Comparison of ENCODE assay signal across 8 cellular contexts in genomic region chr9:129177443-129177790, GRCh38. TPM values are rescaled to one million over a fixed set of nuclear protein-coding genes. Genes with fewer than 3 reads are reported as not detected.
DNase-seq lines count a peak whose midpoint lies in the region; ATAC-seq and TF ChIP-seq lines count a peak whose summit lies in the region.

No MANE protein-coding gene starts in this region.

- peak overlapping the region; percentile 79 to 92 for H3K4me3 ChIP-seq in HCT116 (replicated peaks in 1 of 2; ENCODE audit: low read depth in 1 of 2, low read length in 2 of 2)
- peak overlapping the region; percentile 82 for H3K4me3 ChIP-seq in endodermal cell (ENCODE audit: low read length)
- H3K4me3 ChIP-seq in osteoblast (ENCODE audit: insufficient read depth, low read length): peak overlapping the region; percentile 93

- H3K4me1 Mint-ChIP-seq in endodermal cell: peaks cover 31% of the 10 kb centered on the region

- RAD21 ChIA-PET in HCT116 (lab: Charles Lee; ENCODE audit: low non-redundant PET in 1 of 2, low total read pairs in 2 of 2, uncharacterized antibody in 2 of 2, unreplicated experiment in 2 of 2): interaction anchor here (0.5 to 1.2 kb wide), 3 partner anchors 37 to 327 kb away, joined by 3 to 4 read pairs (median 3); no protein-coding TSS in a partner anchor

- H3K27ac ChIP-seq in HCT116 (ENCODE audit: low read depth, low read length) (peak overlapping the region; percentile 98), endodermal cell (ENCODE audit: low read depth, low read length) (peak overlapping the region; percentile 83), osteoblast (ENCODE audit: low read depth, low read length) (peak overlapping the region; percentile 42)

- peaks cover 56 to 80% of the 10 kb centered on the region in 2 experiments for H3K4me1 ChIP-seq in HCT116 (ENCODE audit: control insufficient read depth in 1 of 2, insufficient read depth in 2 of 2, low read length in 2 of 2)
- peaks cover 18% of the 10 kb centered on the region for H3K4me1 ChIP-seq in endodermal cell (ENCODE audit: control insufficient read depth, insufficient read depth, low read length)
- peaks cover 26% of the 10 kb centered on the region for H3K4me1 ChIP-seq in osteoblast (ENCODE audit: insufficient read depth, low read length)

- H3K4me3 Mint-ChIP-seq in endodermal cell: peak overlapping the region; percentile 80

- TF ChIP-seq RAD21 in HCT116 (IDR thresholded peaks at IDR 0.05; ENCODE audit: low read depth): no peak

- H3K79me2 ChIP-seq in HCT116 (ENCODE audit: insufficient read depth, low read length) (peaks cover 18% of the 10 kb centered on the region), osteoblast (ENCODE audit: insufficient read depth, low read length) (peaks cover 19% of the 10 kb centered on the region)

- no peak overlapping the region for H2AFZ ChIP-seq in HCT116 (ENCODE audit: low read depth, low read length, poor library complexity, severe bottlenecking)
- no peak overlapping the region for H2AFZ ChIP-seq in osteoblast (ENCODE audit: low read length)

- H3K27me3 ChIP-seq in HCT116 (ENCODE audit: insufficient read depth, low read length) (no peaks in the 10 kb centered on the region), endodermal cell (ENCODE audit: control insufficient read depth, insufficient read depth, low read length, poor library complexity, severe bottlenecking) (peaks cover 36% of the 10 kb centered on the region), osteoblast (ENCODE audit: insufficient read depth, low read length) (no peaks in the 10 kb centered on the region)

- H3K4me2 ChIP-seq in HCT116 (ENCODE audit: low read length) (peak overlapping the region; percentile 84), osteoblast (ENCODE audit: insufficient read depth, low read length) (peak overlapping the region; percentile 54)

- POLR2A ChIA-PET in HCT116 (lab: Charles Lee): interaction anchor here (0.9 to 2.1 kb wide), 43 partner anchors 10 to 443 kb away, joined by 3 to 28 read pairs (median 6); partner anchors contain the start of genes C9orf50 and DOLPP1

- H3K9ac ChIP-seq in HCT116 (ENCODE audit: low read length) (peak overlapping the region; percentile 89), endodermal cell (ENCODE audit: extremely low read depth, low read length, poor library complexity, severe bottlenecking) (no peak overlapping the region)

- H3K9me2 ChIP-seq in HCT116 (ENCODE audit: insufficient read depth): no peaks in the 10 kb centered on the region

- H3K36me3 ChIP-seq in HCT116 (ENCODE audit: control insufficient read depth in 1 of 2, insufficient read depth in 2 of 2, low read length in 2 of 2) (0 out of 4 replicates have a peak, but pooled peaks cover 0 to 4% of the 10 kb centered on the region in 2 experiments), endodermal cell (ENCODE audit: control insufficient read depth, insufficient read depth, low read length) (no peaks in the 10 kb centered on the region), osteoblast (ENCODE audit: insufficient read depth, low read length) (no peaks in the 10 kb centered on the region)

- intact Hi-C loops in HCT116 (cut with micrococcal nuclease): loop anchor here (2.0 to 5.0 kb wide), 2 partner anchors 380 to 439 kb away; no protein-coding TSS in a partner anchor

- no peaks in the 10 kb centered on the region for H3K36me3 Mint-ChIP-seq in endodermal cell (ENCODE audit: low read depth)

- DNase-seq in NCI-H1105 treated with DMSO at 0.1 percent for 48 hours (lab: John Stamatoyannopoulos, UW) (peak; percentile 38), NCI-H1105 (lab: John Stamatoyannopoulos, UW) (no peak), HCT116 (ENCODE audit: low read depth, low spot score) (no peak), OCI-M1 (lab: John Stamatoyannopoulos, UW) (peak; percentile 56), endodermal cell (no peak), osteoblast (ENCODE audit: insufficient read length, low spot score, missing footprints) (peak; percentile 92), NAMALWA (ENCODE audit: low spot score) (no peak), COLO829 (ENCODE audit: low spot score) (no peak)

- TF ChIP-seq POLR2A in HCT116 (IDR thresholded peaks at IDR 0.05; ENCODE audit: borderline replicate concordance, extremely low read depth, insufficient read depth, insufficient read length): no peak

- no peaks in the 10 kb centered on the region for H3K9me3 Mint-ChIP-seq in endodermal cell

- WGBS in endodermal cell (ENCODE audit: insufficient coverage in 1 of 2, insufficient read length in 1 of 2), 2 experiments: 0% methylated on average over 16 to 56 of the region's 56 CpGs

- peaks cover 48% of the 10 kb centered on the region for H3K27me3 Mint-ChIP-seq in endodermal cell (ENCODE audit: insufficient read depth)

- no peak overlapping the region for H3K27ac Mint-ChIP-seq in endodermal cell

- CTCF ChIA-PET in HCT116 (lab: Charles Lee): interaction anchor here (1.0 to 1.4 kb wide), 2 partner anchors 38 to 447 kb away, joined by 5 to 6 read pairs; no protein-coding TSS in a partner anchor

- no peak for ATAC-seq in HCT116

- BruUV-seq in HCT116 (replicated peaks; lab: Mats Ljungman, UMichigan): no TSS peak

- H4K20me1 ChIP-seq in HCT116 (ENCODE audit: insufficient read depth): no peaks in the 10 kb centered on the region
- H4K20me1 ChIP-seq in osteoblast (ENCODE audit: insufficient read depth, low read length): peaks cover 11% of the 10 kb centered on the region

- TF ChIP-seq CTCF in HCT116 (IDR thresholded peaks at IDR 0.05 in 2 of 3, conservative IDR thresholded peaks at IDR 0.05 in 1 of 3; ENCODE audit: borderline replicate concordance in 1 of 3, insufficient read depth in 1 of 3, low read depth in 2 of 3, low read length in 2 of 3): no peak
- TF ChIP-seq CTCF in endodermal cell (conservative IDR thresholded peaks at IDR 0.05): no peak
- TF ChIP-seq CTCF in osteoblast (IDR thresholded peaks at IDR 0.05; ENCODE audit: extremely low read depth, low read depth, low read length): no peak

- no peaks in the 10 kb centered on the region for H3K9me3 ChIP-seq in HCT116 (ENCODE audit: control insufficient read depth in 1 of 2, insufficient read depth in 1 of 2, low read depth in 1 of 2, low read length in 2 of 2)
- H3K9me3 ChIP-seq in endodermal cell (ENCODE audit: control insufficient read depth, low read length): no peaks in the 10 kb centered on the region
- no peaks in the 10 kb centered on the region for H3K9me3 ChIP-seq in osteoblast (ENCODE audit: low read depth, low read length)

TF ChIP-seq in HCT116, 20 proteins besides CTCF, POLR2A, EP300 and RAD21:
- TF ChIP-seq ZBTB33 (IDR thresholded peaks at IDR 0.05; ENCODE audit: extremely low read depth, insufficient replicate concordance, low read length) (no peak), ZFX (IDR thresholded peaks at IDR 0.05) (0 out of 2 replicates have a peak, but pooled peaks have one; percentile 5)

RNA-seq across cellular contexts. Expression of gene IER5L, which starts 0.6 kb away (rescaled TPM):
- 195 TPM for total RNA-seq in HCT116 (2021; ENCODE audit: unreplicated experiment)
- polyA plus RNA-seq in HCT116 (2012): 89.2 and 104 TPM in 2 replicates
- 1 to 10 TPM; 6.8 to 8.1 TPM for total RNA-seq in endodermal cell
- 48.3 TPM for polyA plus RNA-seq in endodermal cell (2013, experiment 1 of 2)
- 51.1 TPM for polyA plus RNA-seq in endodermal cell (2013, experiment 2 of 2)
- total RNA-seq in osteoblast: 86.1 and 104 TPM in 2 replicates

Comparison
In these comparisons a context has a peak if more than half of its experiments do, and no peak if none do; other contexts are left out.
1. DNase-seq: peak in NCI-H1105 treated with DMSO at 0.1 percent for 48 hours (single experiment), OCI-M1 (single experiment) and osteoblast (single experiment); none in NCI-H1105 (single experiment), HCT116 (single experiment), endodermal cell (single experiment), NAMALWA (single experiment) and COLO829 (single experiment).
2. H3K27ac ChIP-seq: peak in every context shown above with its lines; median percentile 98 in HCT116; 83 in endodermal cell; 42 in osteoblast.
3. Peak in every context shown above with its lines, with median percentiles within 50 percentile points of each other: H3K4me3 ChIP-seq.